1 cellular context compared by ENCODE assay signal in genomic region chr15:79023546-79023890, GRCh38.
TF ChIP-seq lines count a peak whose summit lies in the region.

No MANE protein-coding gene starts in this region.

TF ChIP-seq in HepG2, 621 proteins besides CTCF, POLR2A, EP300 and RAD21 (continued from another document):
- TF ChIP-seq ZNF687 (CRISPR knock-in tag; IDR thresholded peaks at IDR 0.05) (peak; percentile 41; the same call in 1 of the 2 replicates), ZFP91 (CRISPR knock-in tag; IDR thresholded peaks at IDR 0.05; ENCODE audit: borderline replicate concordance) (peak; percentile 7; the same call in 1 of the 2 replicates), KDM5B (CRISPR knock-in tag; IDR thresholded peaks at IDR 0.05; ENCODE audit: borderline replicate concordance) (0 out of 2 replicates have a peak, but pooled peaks have one; percentile 35), UBTF (CRISPR knock-in tag; IDR thresholded peaks at IDR 0.05) (0 out of 2 replicates have a peak, but pooled peaks have one; percentile 9)
